ENCODE assay signal across 7 cellular contexts in genomic region chr9:79452265-79452664, GRCh38.
"Had no signal": no experiment of that assay in that cellular context is flagged by ENCODE, and none has a peak within 500 bp of the region (broad histone marks: within the 10 kb centered on the region; RNA-seq: fewer than 3 reads in every experiment).

No MANE protein-coding gene starts in this region.

- DNase-seq: GDM1, GF-D8 had no signal

- FAIRE-seq: GM12878, GM12891, GM12892, GM18507, GM19239 had no signal

- H3K4me3 ChIP-seq: GM12878 had no signal

- ATAC-seq: GM12878 had no signal
